ENCODE assay signal across 17 cellular contexts in the genomic region with DNA sequence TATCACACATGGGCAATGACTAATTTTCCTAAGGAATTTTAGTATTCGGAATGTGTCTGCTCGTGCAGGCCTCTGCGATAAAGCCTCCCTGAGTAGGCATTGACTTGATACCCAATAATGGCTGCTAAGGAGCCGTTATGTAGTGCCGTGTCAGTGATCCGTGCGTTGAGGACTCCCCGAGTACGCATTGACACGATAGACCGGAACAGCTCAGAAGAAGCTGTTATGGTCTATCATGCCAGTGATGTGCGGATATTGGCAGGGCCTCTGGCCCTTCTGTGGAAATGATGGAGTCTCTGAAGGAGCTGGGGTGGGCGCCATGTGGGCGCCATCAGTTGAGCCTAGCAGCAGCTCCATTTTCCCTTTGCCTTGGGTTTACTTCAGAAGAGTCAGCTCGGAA. TPM values are rescaled to one million over a fixed set of nuclear protein-coding genes. Genes with fewer than 3 reads are reported as not detected.
DNase-seq lines count a peak whose midpoint lies in the region; ATAC-seq and TF ChIP-seq lines count a peak whose summit lies in the region.
"Had no signal": no experiment of that assay in that cellular context is flagged by ENCODE, and none has a peak within 500 bp of the region (broad histone marks: within the 10 kb centered on the region; RNA-seq: fewer than 3 reads in every experiment).

No MANE protein-coding gene starts in this region.

- H3K36me3 ChIP-seq in upper lobe of right lung = no peaks in the 10 kb centered on the region

- peaks cover 32% of the 10 kb centered on the region for H3K4me1 ChIP-seq in upper lobe of right lung

- H3K4me3 Mint-ChIP-seq in activated T-cell treated with anti-CD3 and anti-CD28 coated beads, Interleukin-2, amount 50 U/mL, for 72 hours = peak overlapping the region; percentile 24 to 67
- H3K4me3 Mint-ChIP-seq in memory B cell = peak overlapping the region; percentile 71
- no peak overlapping the region for H3K4me3 Mint-ChIP-seq in activated T-helper 2 cell treated with anti-CD3 and anti-CD28 coated beads, Interferon-gamma antibody, Interleukin-2, Interleukin-4, amounts not matched to agents 10 μg/mL and 5 μg/mL and 100 μg/mL, durations not matched to agents 14 hours and 24 hours and 36 hours (ENCODE audit: low read depth)
- no peak overlapping the region for H3K4me3 Mint-ChIP-seq in activated CD8-positive, alpha-beta T cell treated with anti-CD3 and anti-CD28 coated beads for 36 hours
- H3K4me3 Mint-ChIP-seq: CD4-positive, CD25-positive, alpha-beta regulatory T cell had no signal

- DNase-seq in activated T-cell treated with anti-CD3 and anti-CD28 coated beads, Interleukin-2, amount 50 U/mL, for 72 hours = no peak
- no peak for DNase-seq in activated T-cell treated with anti-CD3 and anti-CD28 coated beads, Interleukin-2, amount 50 U/mL, for 48 hours
- DNase-seq in memory B cell (ENCODE audit: low spot score in 2 of 2) (peak in 1 of 2 donors; percentile 21), upper lobe of right lung (no peak), NOMO-1 treated with DMSO at 0.1 percent for 48 hours (lab: John Stamatoyannopoulos, UW; ENCODE audit: unreplicated experiment) (no peak)
- DNase-seq in activated T-helper 2 cell treated with anti-CD3 and anti-CD28 coated beads, Interferon-gamma antibody, Interleukin-2, Interleukin-4, amounts not matched to agents 10 μg/mL and 5 μg/mL and 100 μg/mL, durations not matched to agents 14 hours and 24 hours and 36 hours (ENCODE audit: low spot score) = no peak
- DNase-seq in activated CD8-positive, alpha-beta T cell treated with anti-CD3 and anti-CD28 coated beads for 36 hours = no peak
- DNase-seq: CD4-positive, CD25-positive, alpha-beta regulatory T cell; KG1; NCI-H1048; NCI-H1694; NCI-H2107; NCI-H226; NCI-H526; PC-9 had no signal

- no peak overlapping the region for H3K4me3 ChIP-seq in upper lobe of right lung
- H3K4me3 ChIP-seq: PC-9 had no signal

- peaks cover 5% of the 10 kb centered on the region for H3K27me3 Mint-ChIP-seq in activated T-cell treated with anti-CD3 and anti-CD28 coated beads, Interleukin-2, amount 50 U/mL, for 72 hours (ENCODE audit: low read depth)
- H3K27me3 Mint-ChIP-seq in memory B cell = no peaks in the 10 kb centered on the region
- H3K27me3 Mint-ChIP-seq in activated T-helper 2 cell treated with anti-CD3 and anti-CD28 coated beads, Interferon-gamma antibody, Interleukin-2, Interleukin-4, amounts not matched to agents 10 μg/mL and 5 μg/mL and 100 μg/mL, durations not matched to agents 14 hours and 24 hours and 36 hours (ENCODE audit: low read depth) = peaks cover 1% of the 10 kb centered on the region
- no peaks in the 10 kb centered on the region for H3K27me3 Mint-ChIP-seq in activated CD8-positive, alpha-beta T cell treated with anti-CD3 and anti-CD28 coated beads for 36 hours

- H3K27ac ChIP-seq in angular gyrus (ENCODE audit: low read depth, low read length) (peak overlapping the region; percentile 63), upper lobe of right lung (peak overlapping the region; percentile 9)
- H3K27ac ChIP-seq: HL-60, PC-9 had no signal

- H3K27ac Mint-ChIP-seq in activated T-cell treated with anti-CD3 and anti-CD28 coated beads, Interleukin-2, amount 50 U/mL, for 72 hours = peak overlapping the region; percentile 33
- peak overlapping the region; percentile 82 for H3K27ac Mint-ChIP-seq in memory B cell
- H3K27ac Mint-ChIP-seq in activated T-helper 2 cell treated with anti-CD3 and anti-CD28 coated beads, Interferon-gamma antibody, Interleukin-2, Interleukin-4, amounts not matched to agents 10 μg/mL and 5 μg/mL and 100 μg/mL, durations not matched to agents 14 hours and 24 hours and 36 hours = no peak overlapping the region
- H3K27ac Mint-ChIP-seq in activated CD8-positive, alpha-beta T cell treated with anti-CD3 and anti-CD28 coated beads for 36 hours = no peak overlapping the region

- no peaks in the 10 kb centered on the region for H3K27me3 ChIP-seq in upper lobe of right lung

- CTCF ChIA-PET in activated CD8-positive, alpha-beta T cell treated with anti-CD3 and anti-CD28 coated beads for 36 hours (lab: Charles Lee) = interaction anchor here (0.7 to 1.1 kb wide), 2 partner anchors 13 to 659 kb away, joined by 3 to 4 read pairs; no protein-coding TSS in a partner anchor

- peaks cover 24% of the 10 kb centered on the region for H3K4me1 Mint-ChIP-seq in activated T-cell treated with anti-CD3 and anti-CD28 coated beads, Interleukin-2, amount 50 U/mL, for 72 hours (ENCODE audit: low read depth)
- peaks cover 39% of the 10 kb centered on the region for H3K4me1 Mint-ChIP-seq in memory B cell
- H3K4me1 Mint-ChIP-seq in activated T-helper 2 cell treated with anti-CD3 and anti-CD28 coated beads, Interferon-gamma antibody, Interleukin-2, Interleukin-4, amounts not matched to agents 10 μg/mL and 5 μg/mL and 100 μg/mL, durations not matched to agents 14 hours and 24 hours and 36 hours (ENCODE audit: low read depth) = peaks cover 32% of the 10 kb centered on the region
- H3K4me1 Mint-ChIP-seq in activated CD8-positive, alpha-beta T cell treated with anti-CD3 and anti-CD28 coated beads for 36 hours (ENCODE audit: low read depth) = peaks cover 22% of the 10 kb centered on the region
- H3K4me1 Mint-ChIP-seq: CD4-positive, CD25-positive, alpha-beta regulatory T cell had no signal

- H3K36me3 Mint-ChIP-seq in activated T-cell treated with anti-CD3 and anti-CD28 coated beads, Interleukin-2, amount 50 U/mL, for 72 hours (ENCODE audit: insufficient read depth in 2 of 2) = peaks cover 0 to 3% of the 10 kb centered on the region in 2 donors
- H3K36me3 Mint-ChIP-seq in memory B cell = peaks cover 5% of the 10 kb centered on the region
- peaks cover 46% of the 10 kb centered on the region for H3K36me3 Mint-ChIP-seq in activated T-helper 2 cell treated with anti-CD3 and anti-CD28 coated beads, Interferon-gamma antibody, Interleukin-2, Interleukin-4, amounts not matched to agents 10 μg/mL and 5 μg/mL and 100 μg/mL, durations not matched to agents 14 hours and 24 hours and 36 hours (ENCODE audit: low read depth)
- no peaks in the 10 kb centered on the region for H3K36me3 Mint-ChIP-seq in activated CD8-positive, alpha-beta T cell treated with anti-CD3 and anti-CD28 coated beads for 36 hours (ENCODE audit: low read depth)
- H3K36me3 Mint-ChIP-seq: CD4-positive, CD25-positive, alpha-beta regulatory T cell had no signal

- no peaks in the 10 kb centered on the region for H3K9me3 Mint-ChIP-seq in activated T-cell treated with anti-CD3 and anti-CD28 coated beads, Interleukin-2, amount 50 U/mL, for 72 hours
- no peaks in the 10 kb centered on the region for H3K9me3 Mint-ChIP-seq in memory B cell
- H3K9me3 Mint-ChIP-seq in activated T-helper 2 cell treated with anti-CD3 and anti-CD28 coated beads, Interferon-gamma antibody, Interleukin-2, Interleukin-4, amounts not matched to agents 10 μg/mL and 5 μg/mL and 100 μg/mL, durations not matched to agents 14 hours and 24 hours and 36 hours = no peaks in the 10 kb centered on the region
- H3K9me3 Mint-ChIP-seq in activated CD8-positive, alpha-beta T cell treated with anti-CD3 and anti-CD28 coated beads for 36 hours = no peaks in the 10 kb centered on the region
- H3K9me3 Mint-ChIP-seq: CD4-positive, CD25-positive, alpha-beta regulatory T cell had no signal

- TF ChIP-seq CTCF in upper lobe of right lung (IDR thresholded peaks at IDR 0.05) = no peak
- TF ChIP-seq CTCF in activated CD8-positive, alpha-beta T cell treated with anti-CD3 and anti-CD28 coated beads for 36 hours (IDR thresholded peaks at IDR 0.05) = no peak

- intact Hi-C loops in upper lobe of right lung (cut with DNase I) = no loop called here
- intact Hi-C loops in activated T-helper 2 cell treated with anti-CD3 and anti-CD28 coated beads, Interferon-gamma antibody, Interleukin-2, Interleukin-4, amounts not matched to agents 10 μg/mL and 5 μg/mL and 100 μg/mL, durations not matched to agents 14 hours and 24 hours and 36 hours (cut with micrococcal nuclease) = loop anchor here (5.0 kb wide), 1 partner anchor 34 kb away; no protein-coding TSS in a partner anchor
- intact Hi-C loops in activated CD8-positive, alpha-beta T cell treated with anti-CD3 and anti-CD28 coated beads for 36 hours (cut with micrococcal nuclease) = no loop called here

- POLR2A ChIA-PET in activated CD8-positive, alpha-beta T cell treated with anti-CD3 and anti-CD28 coated beads for 36 hours (lab: Charles Lee) = no interaction called here

- no peak for ATAC-seq in activated T-cell treated with anti-CD3 and anti-CD28 coated beads, Interleukin-2, amount 50 U/mL, for 72 hours (replicated peaks in 1 of 2)
- ATAC-seq in memory B cell (ENCODE audit: low read depth) = peak; percentile 82
- ATAC-seq in upper lobe of right lung = no peak
- ATAC-seq in activated CD8-positive, alpha-beta T cell treated with anti-CD3 and anti-CD28 coated beads for 36 hours = no peak

- no peaks in the 10 kb centered on the region for H3K9me3 ChIP-seq in upper lobe of right lung

RNA-seq across cellular contexts. Expression of a gene that starts 29.1 kb away (rescaled TPM):
- total RNA-seq in activated T-cell treated with anti-CD3 and anti-CD28 coated beads, Interleukin-2, amount 50 U/mL, for 72 hours = 10 to 100 TPM; 22.5 to 58.2 TPM
- total RNA-seq in upper lobe of right lung = 178 TPM
- total RNA-seq in activated T-helper 2 cell treated with anti-CD3 and anti-CD28 coated beads, Interferon-gamma antibody, Interleukin-2, Interleukin-4, amounts not matched to agents 10 μg/mL and 5 μg/mL and 100 μg/mL, durations not matched to agents 14 hours and 24 hours and 36 hours = 50.9 and 53.2 TPM in 2 replicates
- total RNA-seq in activated CD8-positive, alpha-beta T cell treated with anti-CD3 and anti-CD28 coated beads for 36 hours = 10 to 100 TPM; 13.5 to 14.9 TPM

Comparison
In these comparisons a context has a peak if more than half of its experiments do, and no peak if none do; other contexts are left out.
1. H3K27ac Mint-ChIP-seq: peak in activated T-cell treated with anti-CD3 and anti-CD28 coated beads, Interleukin-2, amount 50 U/mL, for 72 hours (single experiment) and memory B cell (single experiment); none in activated T-helper 2 cell treated with anti-CD3 and anti-CD28 coated beads, Interferon-gamma antibody, Interleukin-2, Interleukin-4, amounts not matched to agents 10 μg/mL and 5 μg/mL and 100 μg/mL, durations not matched to agents 14 hours and 24 hours and 36 hours (single experiment) and activated CD8-positive, alpha-beta T cell treated with anti-CD3 and anti-CD28 coated beads for 36 hours (single experiment).
2. H3K4me3 Mint-ChIP-seq: peak in activated T-cell treated with anti-CD3 and anti-CD28 coated beads, Interleukin-2, amount 50 U/mL, for 72 hours (2 of 2) and memory B cell (single experiment); none in activated T-helper 2 cell treated with anti-CD3 and anti-CD28 coated beads, Interferon-gamma antibody, Interleukin-2, Interleukin-4, amounts not matched to agents 10 μg/mL and 5 μg/mL and 100 μg/mL, durations not matched to agents 14 hours and 24 hours and 36 hours (single experiment) and activated CD8-positive, alpha-beta T cell treated with anti-CD3 and anti-CD28 coated beads for 36 hours (single experiment).